ENCODE assay signal across 25 cellular contexts in genomic region chr3:129349791-129350190, GRCh38.
"Had no signal": no experiment of that assay in that cellular context is flagged by ENCODE, and none has a peak within 500 bp of the region (broad histone marks: within the 10 kb centered on the region; RNA-seq: fewer than 3 reads in every experiment).

No MANE protein-coding gene starts in this region.

- DNase-seq: brain microvascular endothelial cell; colonic mucosa; effector memory CD8-positive, alpha-beta T cell; foreskin fibroblast; glutamatergic neuron; left colon; mucosa of descending colon; naive B cell; nucleus accumbens; ovary; retina; stimulated activated CD4-positive, alpha-beta T cell treated with anti-CD3 and anti-CD28 coated beads, Interleukin-4, amount 100 ng/mL, for 4 hours; stimulated activated naive B cell treated with anti-CD40 and anti-IgM and Interleukin-4, amounts not matched to agents 10 μg/mL and 1 μg/mL and 100 μg/mL, for 72 hours; transverse colon; upper lobe of right lung had no signal

- ATAC-seq: effector memory CD8-positive, alpha-beta T cell; left colon; mucosa of descending colon; natural killer cell treated with Interleukin-12 subunit alpha and Interleukin-12 subunit beta and Interleukin-15 and Interleukin-18, amount 100 ng/mL, for 72 hours; sciatic nerve; stimulated activated naive B cell treated with anti-CD40 and anti-IgM and Interleukin-4, amounts not matched to agents 10 μg/mL and 1 μg/mL and 100 μg/mL, for 72 hours had no signal

- H3K27me3 ChIP-seq: brain microvascular endothelial cell, colonic mucosa, neural progenitor cell, ovary, suprapubic skin, upper lobe of right lung, uterus had no signal

- H3K27ac Mint-ChIP-seq: effector memory CD8-positive, alpha-beta T cell; memory B cell; mesothelial cell of epicardium; natural killer cell treated with Interleukin-12 subunit alpha and Interleukin-12 subunit beta and Interleukin-15 and Interleukin-18, amount 100 ng/mL, for 72 hours; stimulated activated naive B cell treated with anti-CD40 and anti-IgM and Interleukin-4, amounts not matched to agents 10 μg/mL and 1 μg/mL and 100 μg/mL, for 72 hours; stimulated activated naive CD8-positive, alpha-beta T cell treated with anti-CD3 and anti-CD28 coated beads, Interleukin-15, Interleukin-2, amounts not matched to agents 100 ng/mL and 50 ng/mL, for 24 hours had no signal

- H2AFZ ChIP-seq: neural progenitor cell had no signal

- H3K4me1 Mint-ChIP-seq: central memory CD8-positive, alpha-beta T cell had no signal

- H3K9me3 Mint-ChIP-seq: central memory CD8-positive, alpha-beta T cell; effector memory CD8-positive, alpha-beta T cell; mesothelial cell of epicardium; natural killer cell treated with Interleukin-12 subunit alpha and Interleukin-12 subunit beta and Interleukin-15 and Interleukin-18, amount 100 ng/mL, for 72 hours; neural progenitor cell; stimulated activated naive CD8-positive, alpha-beta T cell treated with anti-CD3 and anti-CD28 coated beads, Interleukin-15, Interleukin-2, amounts not matched to agents 100 ng/mL and 50 ng/mL, for 24 hours had no signal

- H3K9me3 ChIP-seq: colonic mucosa, mucosa of descending colon, ovary, suprapubic skin, transverse colon, upper lobe of right lung, uterus had no signal

- H3K27ac ChIP-seq: brain microvascular endothelial cell, colonic mucosa, neural progenitor cell, ovary, suprapubic skin, transverse colon, upper lobe of right lung, uterus had no signal

- H3K4me3 ChIP-seq: colonic mucosa, lung, mucosa of descending colon, neural progenitor cell, ovary, suprapubic skin, transverse colon, upper lobe of right lung, uterus had no signal

- H3K4me1 ChIP-seq: colonic mucosa, neural progenitor cell, suprapubic skin, transverse colon, uterus had no signal

- H3K9ac ChIP-seq: neural progenitor cell had no signal

- H3K36me3 ChIP-seq: brain microvascular endothelial cell, colonic mucosa, neural progenitor cell, ovary, suprapubic skin, transverse colon, upper lobe of right lung, uterus had no signal

- H3K4me2 ChIP-seq: neural progenitor cell had no signal

- H3K4me3 Mint-ChIP-seq: central memory CD8-positive, alpha-beta T cell; effector memory CD8-positive, alpha-beta T cell; memory B cell; mesothelial cell of epicardium; natural killer cell treated with Interleukin-12 subunit alpha and Interleukin-12 subunit beta and Interleukin-15 and Interleukin-18, amount 100 ng/mL, for 72 hours; neural progenitor cell; stimulated activated naive B cell treated with anti-CD40 and anti-IgM and Interleukin-4, amounts not matched to agents 10 μg/mL and 1 μg/mL and 100 μg/mL, for 72 hours; stimulated activated naive CD8-positive, alpha-beta T cell treated with anti-CD3 and anti-CD28 coated beads, Interleukin-15, Interleukin-2, amounts not matched to agents 100 ng/mL and 50 ng/mL, for 24 hours had no signal
